20 cellular contexts compared by ENCODE assay signal in the genomic region with DNA sequence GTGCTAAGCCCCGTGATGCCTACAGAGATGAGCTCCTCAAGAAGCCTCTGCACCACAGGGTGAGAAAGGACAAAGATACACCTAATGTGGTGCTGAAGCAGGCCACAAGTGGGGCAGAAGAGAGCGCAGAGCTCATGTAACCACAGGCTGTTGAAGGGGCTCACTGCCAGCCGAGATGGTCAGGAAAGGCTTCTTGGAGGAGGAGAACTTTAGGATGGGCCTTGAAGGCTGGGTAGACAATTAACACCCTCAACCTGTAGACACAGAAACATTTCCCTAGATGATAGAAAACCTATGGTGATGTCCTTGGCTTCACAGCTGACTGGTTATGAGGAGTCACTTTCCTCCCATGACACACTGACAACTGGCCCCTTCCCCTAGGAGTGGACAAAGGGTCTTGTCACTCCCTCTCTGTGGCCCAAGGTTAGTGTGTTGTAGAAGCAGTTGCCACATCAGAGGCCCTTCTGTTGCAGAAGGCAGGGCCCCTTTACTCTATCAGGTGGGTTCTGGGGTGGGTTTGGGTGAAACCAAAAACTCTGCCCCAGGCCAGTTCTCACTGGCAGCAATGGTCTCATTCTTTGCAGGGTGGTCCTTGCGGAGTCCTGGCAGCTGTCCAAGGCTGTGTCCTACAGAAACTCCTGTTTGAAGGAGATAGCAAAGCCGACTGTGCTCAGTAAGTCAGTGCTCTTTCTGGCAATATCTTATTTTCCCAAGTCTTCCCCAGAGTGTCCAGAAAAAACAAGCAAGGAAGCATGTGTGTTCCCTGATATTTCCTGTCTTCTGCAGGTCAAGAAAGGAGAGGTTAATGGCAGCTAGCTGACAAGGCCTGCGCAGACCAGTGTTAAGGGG.
"Had no signal": no experiment of that assay in that cellular context is flagged by ENCODE, and none has a peak within 500 bp of the region (broad histone marks: within the 10 kb centered on the region; RNA-seq: fewer than 3 reads in every experiment).

No MANE protein-coding gene starts in this region.

- H3K9me3 Mint-ChIP-seq: activated CD4-positive, alpha-beta memory T cell treated with anti-CD3 and anti-CD28 coated beads for 36 hours; activated naive CD4-positive, alpha-beta T cell treated with anti-CD3 and anti-CD28 coated beads, Interleukin-2, amount 50 U/mL, for 72 hours; effector memory CD8-positive, alpha-beta T cell; memory B cell; nephron had no signal

- H3K4me3 Mint-ChIP-seq: activated CD4-positive, alpha-beta memory T cell treated with anti-CD3 and anti-CD28 coated beads for 36 hours; effector memory CD8-positive, alpha-beta T cell; memory B cell; nephron; T-helper 17 cell had no signal

- FAIRE-seq: kidney had no signal

- H3K4me3 ChIP-seq: dorsolateral prefrontal cortex, SK-N-MC, thoracic aorta, upper lobe of left lung had no signal

- DNase-seq: activated CD4-positive, alpha-beta memory T cell treated with anti-CD3 and anti-CD28 coated beads for 36 hours; activated CD4-positive, alpha-beta T cell treated with anti-CD3 and anti-CD28 coated beads for 4 hours; activated CD4-positive, CD25-positive, alpha-beta regulatory T cell; activated T-cell treated with anti-CD3 and anti-CD28 coated beads, Interleukin-2, amount 50 U/mL, for 1 hour; brain microvascular endothelial cell; central memory CD4-positive, alpha-beta T cell; effector memory CD8-positive, alpha-beta T cell; kidney; posterior cingulate gyrus; stimulated activated CD4-positive, alpha-beta T cell treated with anti-CD3 and anti-CD28 coated beads, Interleukin-4, amount 100 ng/mL, for 24 hours; stimulated activated naive CD4-positive, alpha-beta T cell treated with Interleukin-2 at 50 U/mL for 16 hours; SW 1271; T-helper 17 cell; upper lobe of left lung had no signal

- ATAC-seq: activated naive CD4-positive, alpha-beta T cell treated with anti-CD3 and anti-CD28 coated beads, Interleukin-2, amount 50 U/mL, for 72 hours; effector memory CD8-positive, alpha-beta T cell; T-helper 17 cell had no signal

- H3K36me3 ChIP-seq: brain microvascular endothelial cell, thoracic aorta had no signal

- H3K27ac Mint-ChIP-seq: activated CD4-positive, alpha-beta memory T cell treated with anti-CD3 and anti-CD28 coated beads for 36 hours; activated naive CD4-positive, alpha-beta T cell treated with anti-CD3 and anti-CD28 coated beads, Interleukin-2, amount 50 U/mL, for 72 hours; effector memory CD8-positive, alpha-beta T cell; memory B cell; T-helper 17 cell had no signal

- H3K27me3 ChIP-seq: brain microvascular endothelial cell, dorsolateral prefrontal cortex, upper lobe of left lung had no signal

- H3K27ac ChIP-seq: brain microvascular endothelial cell, SK-N-MC, upper lobe of left lung had no signal

- H3K9me3 ChIP-seq: thoracic aorta, upper lobe of left lung had no signal

- H3K27me3 Mint-ChIP-seq: activated CD4-positive, alpha-beta memory T cell treated with anti-CD3 and anti-CD28 coated beads for 36 hours; effector memory CD8-positive, alpha-beta T cell; memory B cell; T-helper 17 cell had no signal

- H3K4me1 Mint-ChIP-seq: memory B cell had no signal

- H3K36me3 Mint-ChIP-seq: activated CD4-positive, alpha-beta memory T cell treated with anti-CD3 and anti-CD28 coated beads for 36 hours; activated naive CD4-positive, alpha-beta T cell treated with anti-CD3 and anti-CD28 coated beads, Interleukin-2, amount 50 U/mL, for 72 hours had no signal
